ENCODE assay signal across 8 cellular contexts in genomic region chr3:4981160-4981687, GRCh38. TPM values are rescaled to one million over a fixed set of nuclear protein-coding genes. Genes with fewer than 3 reads are reported as not detected.
DNase-seq lines count a peak whose midpoint lies in the region; ATAC-seq and TF ChIP-seq lines count a peak whose summit lies in the region.

No MANE protein-coding gene starts in this region.

- H3K4me3 Mint-ChIP-seq in HFFc6 (peak overlapping the region; percentile 99), brain (peak overlapping the region; percentile 84 to 97 (median 96))

- H3K27ac Mint-ChIP-seq in HFFc6 (peak overlapping the region; percentile 72), brain (peak overlapping the region in 4 of 5 experiments; percentile 67 to 96 (median 90))

- H3K27me3 Mint-ChIP-seq in HFFc6 (ENCODE audit: insufficient read depth) (no peaks in the 10 kb centered on the region; the same call in 1 of the 2 replicates), brain (peaks cover 66% of the 10 kb centered on the region)

- peak overlapping the region; percentile 96 for H3K27ac ChIP-seq in ACC112 (ENCODE audit: low read depth, low read length)

- H3K36me3 ChIP-seq in ACC112 (ENCODE audit: insufficient read depth, low read length) = peaks cover 25% of the 10 kb centered on the region

- H3K4me3 ChIP-seq in ACC112 (ENCODE audit: low read depth, low read length) = peak overlapping the region; percentile 92
- peak overlapping the region; percentile 90 for H3K4me3 ChIP-seq in mononuclear cell (ENCODE audit: low read length)

- H3K27me3 ChIP-seq in ACC112 (ENCODE audit: insufficient read depth, low read length) (no peaks in the 10 kb centered on the region), mononuclear cell (ENCODE audit: insufficient read depth, low read length) (no peaks in the 10 kb centered on the region)

- TF ChIP-seq CTCF in HFFc6 (IDR thresholded peaks at IDR 0.05) (no peak), brain (conservative IDR thresholded peaks at IDR 0.05) (no peak)

- H3K36me3 Mint-ChIP-seq in HFFc6 (ENCODE audit: low read depth) (peaks cover 21% of the 10 kb centered on the region), brain (peaks cover 45% of the 10 kb centered on the region)

- H3K9me3 Mint-ChIP-seq in HFFc6 (no peaks in the 10 kb centered on the region), brain (no peaks in the 10 kb centered on the region)

- H3K4me1 ChIP-seq in ACC112 (ENCODE audit: control insufficient read depth, insufficient read depth, low read length, unreplicated experiment) (peaks cover 44% of the 10 kb centered on the region), mononuclear cell (ENCODE audit: insufficient read depth, low read length) (peaks cover 76% of the 10 kb centered on the region)

- ATAC-seq in GM19463 (IDR thresholded peaks at IDR 0.05; ENCODE audit: unreplicated experiment) (no peak), HG03457 (IDR thresholded peaks at IDR 0.05; ENCODE audit: unreplicated experiment) (no peak), HG02885 (IDR thresholded peaks at IDR 0.05; ENCODE audit: poor library complexity, unreplicated experiment) (no peak)

- no peak for DNase-seq in HFFc6
- no peak for DNase-seq in Kasumi-1 (lab: John Stamatoyannopoulos, UW)

- peaks cover 52% of the 10 kb centered on the region for H3K79me2 ChIP-seq in ACC112 (ENCODE audit: control insufficient read depth, insufficient read depth, low read length, unreplicated experiment)

- H3K4me1 Mint-ChIP-seq in HFFc6 (ENCODE audit: low read depth) (peaks cover 77% of the 10 kb centered on the region), brain (peaks cover 75% of the 10 kb centered on the region)

- H3K9me3 ChIP-seq in mononuclear cell (ENCODE audit: low read depth, low read length) = no peaks in the 10 kb centered on the region

- no peak overlapping the region for H2AFZ ChIP-seq in ACC112 (ENCODE audit: low read length, unreplicated experiment)

RNA-seq across cellular contexts. Expression of gene BHLHE40, which starts 2.0 kb away (rescaled TPM):
- total RNA-seq in HFFc6 (2021; fragmentation: NEBNext Ultra II Directional; extraction: Animal tissue kit (Norgen Biotek cat#: 25700)) = 10 to 100 TPM; 10.2 to 11.8 (median 10.7) TPM
- polyA plus RNA-seq in brain (ENCODE audit: insufficient read depth, low read depth, low replicate concordance) = 26.5 TPM
- 216 TPM for total RNA-seq in mononuclear cell

Comparison
In these comparisons a context has a peak if more than half of its experiments do, and no peak if none do; other contexts are left out.
1. RNA of gene BHLHE40, which starts 2.0 kb away (total RNA-seq): 216 TPM in mononuclear cell (single experiment); 10.2 to 11.8 TPM in HFFc6; every median in the first group is over 10 times any median in the second.